1 cellular context compared by ENCODE assay signal in the genomic region with DNA sequence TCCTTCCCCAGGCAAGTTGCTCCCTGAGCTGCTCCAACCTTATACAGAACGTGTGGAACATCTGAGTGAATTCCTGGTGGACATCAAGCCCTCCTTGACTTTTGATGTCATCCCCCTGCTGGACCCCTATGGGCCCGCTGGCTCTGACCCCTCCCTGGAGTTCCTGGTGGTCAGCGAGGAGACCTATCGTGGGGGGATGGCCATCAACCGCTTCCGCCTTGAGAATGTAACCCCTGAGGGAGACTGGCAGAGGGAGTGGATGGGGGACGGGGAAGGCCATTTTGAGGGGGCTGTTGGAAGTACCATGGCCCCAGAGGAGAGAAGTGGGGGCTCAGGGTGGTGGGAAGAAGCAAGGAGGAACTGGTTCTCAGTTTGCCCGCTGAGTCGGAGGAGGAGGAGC.
TF ChIP-seq lines count a peak whose summit lies in the region.

No MANE protein-coding gene starts in this region.

TF ChIP-seq in neural cell, 6 proteins besides CTCF, POLR2A, EP300 and RAD21:
- TF ChIP-seq TAF1 (IDR thresholded peaks at IDR 0.05; ENCODE audit: low read depth) (no peak), SMC3 (conservative IDR thresholded peaks at IDR 0.05; ENCODE audit: poor library complexity) (no peak), POLR2AphosphoS5 (IDR thresholded peaks at IDR 0.05) (no peak), MXI1 (conservative IDR thresholded peaks at IDR 0.05; ENCODE audit: poor library complexity, severe bottlenecking) (no peak), EZH2 (IDR thresholded peaks at IDR 0.05; ENCODE audit: borderline replicate concordance, insufficient read depth, low read length, poor library complexity, severe bottlenecking) (no peak)
- TF ChIP-seq, protein P1, sequence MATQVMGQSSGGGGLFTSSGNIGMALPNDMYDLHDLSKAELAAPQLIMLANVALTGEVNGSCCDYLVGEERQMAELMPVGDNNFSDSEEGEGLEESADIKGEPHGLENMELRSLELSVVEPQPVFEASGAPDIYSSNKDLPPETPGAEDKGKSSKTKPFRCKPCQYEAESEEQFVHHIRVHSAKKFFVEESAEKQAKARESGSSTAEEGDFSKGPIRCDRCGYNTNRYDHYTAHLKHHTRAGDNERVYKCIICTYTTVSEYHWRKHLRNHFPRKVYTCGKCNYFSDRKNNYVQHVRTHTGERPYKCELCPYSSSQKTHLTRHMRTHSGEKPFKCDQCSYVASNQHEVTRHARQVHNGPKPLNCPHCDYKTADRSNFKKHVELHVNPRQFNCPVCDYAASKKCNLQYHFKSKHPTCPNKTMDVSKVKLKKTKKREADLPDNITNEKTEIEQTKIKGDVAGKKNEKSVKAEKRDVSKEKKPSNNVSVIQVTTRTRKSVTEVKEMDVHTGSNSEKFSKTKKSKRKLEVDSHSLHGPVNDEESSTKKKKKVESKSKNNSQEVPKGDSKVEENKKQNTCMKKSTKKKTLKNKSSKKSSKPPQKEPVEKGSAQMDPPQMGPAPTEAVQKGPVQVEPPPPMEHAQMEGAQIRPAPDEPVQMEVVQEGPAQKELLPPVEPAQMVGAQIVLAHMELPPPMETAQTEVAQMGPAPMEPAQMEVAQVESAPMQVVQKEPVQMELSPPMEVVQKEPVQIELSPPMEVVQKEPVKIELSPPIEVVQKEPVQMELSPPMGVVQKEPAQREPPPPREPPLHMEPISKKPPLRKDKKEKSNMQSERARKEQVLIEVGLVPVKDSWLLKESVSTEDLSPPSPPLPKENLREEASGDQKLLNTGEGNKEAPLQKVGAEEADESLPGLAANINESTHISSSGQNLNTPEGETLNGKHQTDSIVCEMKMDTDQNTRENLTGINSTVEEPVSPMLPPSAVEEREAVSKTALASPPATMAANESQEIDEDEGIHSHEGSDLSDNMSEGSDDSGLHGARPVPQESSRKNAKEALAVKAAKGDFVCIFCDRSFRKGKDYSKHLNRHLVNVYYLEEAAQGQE (IDR thresholded peaks at IDR 0.05; ENCODE audit: borderline replicate concordance) = no peak
TF ChIP-seq in neural cell: peak in this region for 0.
